1 cellular context compared by ENCODE assay signal in the genomic region with DNA sequence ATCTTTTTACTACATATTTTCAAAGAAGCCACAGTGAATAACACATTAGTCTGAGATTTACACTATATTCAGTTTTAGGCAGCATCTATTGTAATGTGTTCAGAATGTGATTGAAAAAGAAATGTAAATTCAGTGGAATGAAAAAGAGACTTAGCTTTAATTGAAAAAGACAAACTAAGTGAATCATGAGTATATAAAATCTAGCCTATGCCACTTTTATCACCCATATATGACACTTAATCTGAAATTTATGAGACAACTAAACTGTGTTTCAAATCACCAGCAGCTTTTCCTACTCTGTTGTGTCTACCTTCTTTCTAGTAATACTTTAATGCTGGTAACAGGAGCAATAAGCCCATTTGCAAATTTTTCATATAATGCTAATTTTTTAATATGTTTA.
TF ChIP-seq lines count a peak whose summit lies in the region.

No MANE protein-coding gene starts in this region.

TF ChIP-seq in IMR-90, 13 proteins besides CTCF, POLR2A, EP300 and RAD21 (continued from another document):
- no peak for TF ChIP-seq RCOR1 (IDR thresholded peaks at IDR 0.05; ENCODE audit: insufficient replicate concordance, low read length)
- TF ChIP-seq BHLHE40 (IDR thresholded peaks at IDR 0.05; ENCODE audit: low read depth, low read length): no peak
- TF ChIP-seq CEBPB (IDR thresholded peaks at IDR 0.05; ENCODE audit: low read depth, low read length): no peak
- no peak for TF ChIP-seq MAFK (IDR thresholded peaks at IDR 0.05; ENCODE audit: low read depth, low read length)
- no peak for TF ChIP-seq NFE2L2 (IDR thresholded peaks at IDR 0.05; ENCODE audit: low read depth, low read length)
- no peak for TF ChIP-seq SMC3 (IDR thresholded peaks at IDR 0.05; ENCODE audit: low read depth, low read length)
- TF ChIP-seq, protein P1, sequence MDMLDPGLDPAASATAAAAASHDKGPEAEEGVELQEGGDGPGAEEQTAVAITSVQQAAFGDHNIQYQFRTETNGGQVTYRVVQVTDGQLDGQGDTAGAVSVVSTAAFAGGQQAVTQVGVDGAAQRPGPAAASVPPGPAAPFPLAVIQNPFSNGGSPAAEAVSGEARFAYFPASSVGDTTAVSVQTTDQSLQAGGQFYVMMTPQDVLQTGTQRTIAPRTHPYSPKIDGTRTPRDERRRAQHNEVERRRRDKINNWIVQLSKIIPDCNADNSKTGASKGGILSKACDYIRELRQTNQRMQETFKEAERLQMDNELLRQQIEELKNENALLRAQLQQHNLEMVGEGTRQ (IDR thresholded peaks at IDR 0.05; ENCODE audit: low read depth, low read length): no peak
- no peak for TF ChIP-seq MAZ (IDR thresholded peaks at IDR 0.05; ENCODE audit: borderline replicate concordance, low read depth, low read length)
- TF ChIP-seq FOS (IDR thresholded peaks at IDR 0.05; ENCODE audit: low read depth, low read length): no peak
- TF ChIP-seq RFX5 (IDR thresholded peaks at IDR 0.05; ENCODE audit: low read depth, low read length): no peak
